1 cellular context compared by ENCODE assay signal in the genomic region with DNA sequence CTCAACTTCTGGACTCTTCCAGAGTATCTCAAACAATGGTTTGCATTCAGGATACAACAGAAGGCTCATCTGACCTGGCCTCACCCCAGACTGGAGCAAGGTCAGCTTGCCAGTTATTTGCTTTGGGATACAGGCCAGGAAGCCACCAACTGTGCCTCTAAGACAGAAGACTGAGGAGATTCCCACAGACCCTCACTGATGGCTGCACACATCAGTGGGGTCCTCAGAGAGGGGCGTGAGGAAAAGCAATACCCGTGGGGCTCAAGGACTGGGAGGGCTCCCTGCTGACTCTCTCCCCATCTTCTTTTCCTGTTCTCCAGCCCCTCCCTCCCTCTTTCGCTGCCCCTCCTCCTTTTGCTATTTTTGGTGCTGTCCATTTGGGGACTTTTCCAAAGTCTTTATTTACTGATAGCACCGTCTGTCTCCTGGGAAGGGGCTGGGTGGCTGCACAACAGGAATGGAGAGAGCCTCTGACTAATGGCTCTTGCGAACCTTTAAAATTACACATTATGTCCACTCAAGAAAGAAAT.
TF ChIP-seq lines count a peak whose summit lies in the region.

No MANE protein-coding gene starts in this region.

TF ChIP-seq in HepG2, 621 proteins besides CTCF, POLR2A, EP300 and RAD21 (continued from another document):
- TF ChIP-seq, protein P1, sequence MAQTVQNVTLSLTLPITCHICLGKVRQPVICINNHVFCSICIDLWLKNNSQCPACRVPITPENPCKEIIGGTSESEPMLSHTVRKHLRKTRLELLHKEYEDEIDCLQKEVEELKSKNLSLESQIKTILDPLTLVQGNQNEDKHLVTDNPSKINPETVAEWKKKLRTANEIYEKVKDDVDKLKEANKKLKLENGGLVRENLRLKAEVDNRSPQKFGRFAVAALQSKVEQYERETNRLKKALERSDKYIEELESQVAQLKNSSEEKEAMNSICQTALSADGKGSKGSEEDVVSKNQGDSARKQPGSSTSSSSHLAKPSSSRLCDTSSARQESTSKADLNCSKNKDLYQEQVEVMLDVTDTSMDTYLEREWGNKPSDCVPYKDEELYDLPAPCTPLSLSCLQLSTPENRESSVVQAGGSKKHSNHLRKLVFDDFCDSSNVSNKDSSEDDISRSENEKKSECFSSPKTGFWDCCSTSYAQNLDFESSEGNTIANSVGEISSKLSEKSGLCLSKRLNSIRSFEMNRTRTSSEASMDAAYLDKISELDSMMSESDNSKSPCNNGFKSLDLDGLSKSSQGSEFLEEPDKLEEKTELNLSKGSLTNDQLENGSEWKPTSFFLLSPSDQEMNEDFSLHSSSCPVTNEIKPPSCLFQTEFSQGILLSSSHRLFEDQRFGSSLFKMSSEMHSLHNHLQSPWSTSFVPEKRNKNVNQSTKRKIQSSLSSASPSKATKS (CRISPR knock-in tag; IDR thresholded peaks at IDR 0.05), result no peak
- TF ChIP-seq CENPT (CRISPR knock-in tag; IDR thresholded peaks at IDR 0.05; ENCODE audit: low read depth) (no peak), ZNF230 (CRISPR knock-in tag; IDR thresholded peaks at IDR 0.05) (0 out of 2 replicates have a peak, but pooled peaks have one; percentile 60), ONECUT2 (CRISPR knock-in tag; IDR thresholded peaks at IDR 0.05) (no peak), ISL2 (CRISPR knock-in tag; IDR thresholded peaks at IDR 0.05) (peak; percentile 39; the same call in 1 of the 2 replicates), ZNF543 (CRISPR knock-in tag; IDR thresholded peaks at IDR 0.05) (no peak), RXRA (CRISPR knock-in tag; IDR thresholded peaks at IDR 0.05) (peak; percentile 97), HOXA5 (CRISPR knock-in tag; IDR thresholded peaks at IDR 0.05) (0 out of 2 replicates have a peak, but pooled peaks have one; percentile 26), NR2C2 (CRISPR knock-in tag; IDR thresholded peaks at IDR 0.05; ENCODE audit: borderline replicate concordance) (peak; percentile 21; the same call in 1 of the 2 replicates), SIX4 (CRISPR knock-in tag; IDR thresholded peaks at IDR 0.05) (no peak), ERF (CRISPR knock-in tag; IDR thresholded peaks at IDR 0.05) (no peak), ZNF17 (CRISPR knock-in tag; IDR thresholded peaks at IDR 0.05) (no peak), SOX5 (CRISPR knock-in tag; IDR thresholded peaks at IDR 0.05; ENCODE audit: borderline replicate concordance) (peak; percentile 77; the same call in 1 of the 2 replicates), MIER2 (CRISPR knock-in tag; IDR thresholded peaks at IDR 0.05) (0 out of 2 replicates have a peak, but pooled peaks have one; percentile 24), DPF2 (CRISPR knock-in tag; IDR thresholded peaks at IDR 0.05; ENCODE audit: borderline replicate concordance, low read depth) (peak; percentile 19; the same call in 1 of the 2 replicates), MED1 (CRISPR knock-in tag; IDR thresholded peaks at IDR 0.05) (no peak), ZNF607 (CRISPR knock-in tag; IDR thresholded peaks at IDR 0.05; ENCODE audit: borderline replicate concordance) (no peak)
- TF ChIP-seq, protein P2, sequence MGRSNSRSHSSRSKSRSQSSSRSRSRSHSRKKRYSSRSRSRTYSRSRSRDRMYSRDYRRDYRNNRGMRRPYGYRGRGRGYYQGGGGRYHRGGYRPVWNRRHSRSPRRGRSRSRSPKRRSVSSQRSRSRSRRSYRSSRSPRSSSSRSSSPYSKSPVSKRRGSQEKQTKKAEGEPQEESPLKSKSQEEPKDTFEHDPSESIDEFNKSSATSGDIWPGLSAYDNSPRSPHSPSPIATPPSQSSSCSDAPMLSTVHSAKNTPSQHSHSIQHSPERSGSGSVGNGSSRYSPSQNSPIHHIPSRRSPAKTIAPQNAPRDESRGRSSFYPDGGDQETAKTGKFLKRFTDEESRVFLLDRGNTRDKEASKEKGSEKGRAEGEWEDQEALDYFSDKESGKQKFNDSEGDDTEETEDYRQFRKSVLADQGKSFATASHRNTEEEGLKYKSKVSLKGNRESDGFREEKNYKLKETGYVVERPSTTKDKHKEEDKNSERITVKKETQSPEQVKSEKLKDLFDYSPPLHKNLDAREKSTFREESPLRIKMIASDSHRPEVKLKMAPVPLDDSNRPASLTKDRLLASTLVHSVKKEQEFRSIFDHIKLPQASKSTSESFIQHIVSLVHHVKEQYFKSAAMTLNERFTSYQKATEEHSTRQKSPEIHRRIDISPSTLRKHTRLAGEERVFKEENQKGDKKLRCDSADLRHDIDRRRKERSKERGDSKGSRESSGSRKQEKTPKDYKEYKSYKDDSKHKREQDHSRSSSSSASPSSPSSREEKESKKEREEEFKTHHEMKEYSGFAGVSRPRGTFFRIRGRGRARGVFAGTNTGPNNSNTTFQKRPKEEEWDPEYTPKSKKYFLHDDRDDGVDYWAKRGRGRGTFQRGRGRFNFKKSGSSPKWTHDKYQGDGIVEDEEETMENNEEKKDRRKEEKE (IDR thresholded peaks at IDR 0.05), result no peak
- TF ChIP-seq, protein P3, sequence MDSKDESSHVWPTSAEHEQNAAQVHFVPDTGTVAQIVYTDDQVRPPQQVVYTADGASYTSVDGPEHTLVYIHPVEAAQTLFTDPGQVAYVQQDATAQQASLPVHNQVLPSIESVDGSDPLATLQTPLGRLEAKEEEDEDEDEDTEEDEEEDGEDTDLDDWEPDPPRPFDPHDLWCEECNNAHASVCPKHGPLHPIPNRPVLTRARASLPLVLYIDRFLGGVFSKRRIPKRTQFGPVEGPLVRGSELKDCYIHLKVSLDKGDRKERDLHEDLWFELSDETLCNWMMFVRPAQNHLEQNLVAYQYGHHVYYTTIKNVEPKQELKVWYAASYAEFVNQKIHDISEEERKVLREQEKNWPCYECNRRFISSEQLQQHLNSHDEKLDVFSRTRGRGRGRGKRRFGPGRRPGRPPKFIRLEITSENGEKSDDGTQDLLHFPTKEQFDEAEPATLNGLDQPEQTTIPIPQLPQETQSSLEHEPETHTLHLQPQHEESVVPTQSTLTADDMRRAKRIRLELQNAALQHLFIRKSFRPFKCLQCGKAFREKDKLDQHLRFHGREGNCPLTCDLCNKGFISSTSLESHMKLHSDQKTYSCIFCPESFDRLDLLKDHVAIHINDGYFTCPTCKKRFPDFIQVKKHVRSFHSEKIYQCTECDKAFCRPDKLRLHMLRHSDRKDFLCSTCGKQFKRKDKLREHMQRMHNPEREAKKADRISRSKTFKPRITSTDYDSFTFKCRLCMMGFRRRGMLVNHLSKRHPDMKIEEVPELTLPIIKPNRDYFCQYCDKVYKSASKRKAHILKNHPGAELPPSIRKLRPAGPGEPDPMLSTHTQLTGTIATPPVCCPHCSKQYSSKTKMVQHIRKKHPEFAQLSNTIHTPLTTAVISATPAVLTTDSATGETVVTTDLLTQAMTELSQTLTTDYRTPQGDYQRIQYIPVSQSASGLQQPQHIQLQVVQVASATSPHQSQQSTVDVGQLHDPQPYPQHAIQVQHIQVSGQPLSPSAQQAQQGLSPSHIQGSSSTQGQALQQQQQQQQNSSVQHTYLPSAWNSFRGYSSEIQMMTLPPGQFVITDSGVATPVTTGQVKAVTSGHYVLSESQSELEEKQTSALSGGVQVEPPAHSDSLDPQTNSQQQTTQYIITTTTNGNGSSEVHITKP (CRISPR knock-in tag; IDR thresholded peaks at IDR 0.05; ENCODE audit: low read depth), result peak; percentile 95
- TF ChIP-seq, protein P4, sequence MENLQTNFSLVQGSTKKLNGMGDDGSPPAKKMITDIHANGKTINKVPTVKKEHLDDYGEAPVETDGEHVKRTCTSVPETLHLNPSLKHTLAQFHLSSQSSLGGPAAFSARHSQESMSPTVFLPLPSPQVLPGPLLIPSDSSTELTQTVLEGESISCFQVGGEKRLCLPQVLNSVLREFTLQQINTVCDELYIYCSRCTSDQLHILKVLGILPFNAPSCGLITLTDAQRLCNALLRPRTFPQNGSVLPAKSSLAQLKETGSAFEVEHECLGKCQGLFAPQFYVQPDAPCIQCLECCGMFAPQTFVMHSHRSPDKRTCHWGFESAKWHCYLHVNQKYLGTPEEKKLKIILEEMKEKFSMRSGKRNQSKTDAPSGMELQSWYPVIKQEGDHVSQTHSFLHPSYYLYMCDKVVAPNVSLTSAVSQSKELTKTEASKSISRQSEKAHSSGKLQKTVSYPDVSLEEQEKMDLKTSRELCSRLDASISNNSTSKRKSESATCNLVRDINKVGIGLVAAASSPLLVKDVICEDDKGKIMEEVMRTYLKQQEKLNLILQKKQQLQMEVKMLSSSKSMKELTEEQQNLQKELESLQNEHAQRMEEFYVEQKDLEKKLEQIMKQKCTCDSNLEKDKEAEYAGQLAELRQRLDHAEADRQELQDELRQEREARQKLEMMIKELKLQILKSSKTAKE (CRISPR knock-in tag; IDR thresholded peaks at IDR 0.05; ENCODE audit: borderline replicate concordance), result peak; percentile 90
- TF ChIP-seq, protein P5, sequence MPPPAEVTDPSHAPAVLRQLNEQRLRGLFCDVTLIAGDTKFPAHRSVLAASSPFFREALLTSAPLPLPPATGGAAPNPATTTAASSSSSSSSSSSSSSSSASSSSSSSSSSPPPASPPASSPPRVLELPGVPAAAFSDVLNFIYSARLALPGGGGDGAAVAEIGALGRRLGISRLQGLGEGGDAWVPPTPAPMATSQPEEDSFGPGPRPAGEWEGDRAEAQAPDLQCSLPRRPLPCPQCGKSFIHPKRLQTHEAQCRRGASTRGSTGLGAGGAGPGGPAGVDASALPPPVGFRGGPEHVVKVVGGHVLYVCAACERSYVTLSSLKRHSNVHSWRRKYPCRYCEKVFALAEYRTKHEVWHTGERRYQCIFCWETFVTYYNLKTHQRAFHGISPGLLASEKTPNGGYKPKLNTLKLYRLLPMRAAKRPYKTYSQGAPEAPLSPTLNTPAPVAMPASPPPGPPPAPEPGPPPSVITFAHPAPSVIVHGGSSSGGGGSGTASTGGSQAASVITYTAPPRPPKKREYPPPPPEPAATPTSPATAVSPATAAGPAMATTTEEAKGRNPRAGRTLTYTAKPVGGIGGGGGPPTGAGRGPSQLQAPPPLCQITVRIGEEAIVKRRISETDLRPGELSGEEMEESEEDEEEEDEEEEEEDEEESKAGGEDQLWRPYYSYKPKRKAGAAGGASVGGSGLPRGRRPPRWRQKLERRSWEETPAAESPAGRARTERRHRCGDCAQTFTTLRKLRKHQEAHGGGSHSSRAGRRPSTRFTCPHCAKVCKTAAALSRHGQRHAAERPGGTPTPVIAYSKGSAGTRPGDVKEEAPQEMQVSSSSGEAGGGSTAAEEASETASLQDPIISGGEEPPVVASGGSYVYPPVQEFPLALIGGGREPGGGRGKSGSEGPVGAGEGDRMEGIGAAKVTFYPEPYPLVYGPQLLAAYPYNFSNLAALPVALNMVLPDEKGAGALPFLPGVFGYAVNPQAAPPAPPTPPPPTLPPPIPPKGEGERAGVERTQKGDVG (CRISPR knock-in tag; IDR thresholded peaks at IDR 0.05; ENCODE audit: borderline replicate concordance), result no peak
TF ChIP-seq in HepG2: peak in this region for 68.
